ENCODE assay signal across 22 cellular contexts in the genomic region with DNA sequence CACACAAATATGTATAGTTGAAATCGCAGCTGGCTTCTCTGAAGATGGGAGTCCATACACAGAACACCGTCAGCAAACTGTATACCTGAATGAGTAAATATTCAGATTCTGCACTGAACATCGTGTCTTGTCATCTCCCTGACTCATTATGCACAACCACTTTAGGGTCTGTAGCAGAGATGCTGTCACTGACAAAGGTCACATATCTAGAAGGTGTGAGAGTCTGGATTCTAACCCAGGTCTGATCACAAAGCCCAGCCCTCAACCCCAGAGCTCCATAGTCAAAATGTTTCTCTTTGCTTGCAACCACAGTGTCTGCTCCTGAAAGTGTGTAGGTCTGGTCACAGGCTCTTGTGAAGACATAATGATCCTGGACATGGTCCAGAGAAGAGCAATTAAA.
DNase-seq lines count a peak whose midpoint lies in the region; ATAC-seq, FAIRE-seq and TF ChIP-seq lines count a peak whose summit lies in the region.
"Had no signal": no experiment of that assay in that cellular context is flagged by ENCODE, and none has a peak within 500 bp of the region (broad histone marks: within the 10 kb centered on the region; RNA-seq: fewer than 3 reads in every experiment).

No MANE protein-coding gene starts in this region.

- POLR2A ChIA-PET in activated CD4-positive, alpha-beta T cell treated with anti-CD3 and anti-CD28 coated beads, Interleukin-2, amount 10 ng/mL, durations not matched to agents 7 days and 5 days (lab: Charles Lee), result no interaction called here

- no peaks in the 10 kb centered on the region for H3K9me3 ChIP-seq in thyroid gland
- H3K9me3 ChIP-seq: BLaER1, Caco-2, SJCRH30 had no signal

- peaks cover 75 to 78% of the 10 kb centered on the region in 2 donors for H3K4me1 ChIP-seq in thyroid gland

- no peak overlapping the region for H3K4me3 ChIP-seq in thyroid gland (replicated peaks in 1 of 3)
- H3K4me3 ChIP-seq: BLaER1, SJCRH30 had no signal

- H3K9me3 Mint-ChIP-seq in activated CD4-positive, alpha-beta T cell treated with anti-CD3 and anti-CD28 coated beads, Interleukin-2, amount 10 ng/mL, durations not matched to agents 7 days and 5 days, result peaks cover 2% of the 10 kb centered on the region
- no peaks in the 10 kb centered on the region for H3K9me3 Mint-ChIP-seq in activated naive CD8-positive, alpha-beta T cell treated with anti-CD3 and anti-CD28 coated beads, Interleukin-2, amount 50 U/mL, for 24 hours
- no peaks in the 10 kb centered on the region for H3K9me3 Mint-ChIP-seq in activated naive CD8-positive, alpha-beta T cell treated with anti-CD3 and anti-CD28 coated beads for 36 hours
- H3K9me3 Mint-ChIP-seq: CD4-positive, alpha-beta T cell had no signal

- no peak overlapping the region for H3K4me3 Mint-ChIP-seq in activated CD4-positive, alpha-beta T cell treated with anti-CD3 and anti-CD28 coated beads, Interleukin-2, amount 10 ng/mL, durations not matched to agents 7 days and 5 days
- no peak overlapping the region for H3K4me3 Mint-ChIP-seq in activated naive CD8-positive, alpha-beta T cell treated with anti-CD3 and anti-CD28 coated beads, Interleukin-2, amount 50 U/mL, for 24 hours
- H3K4me3 Mint-ChIP-seq in activated naive CD8-positive, alpha-beta T cell treated with anti-CD3 and anti-CD28 coated beads for 36 hours, result no peak overlapping the region
- H3K4me3 Mint-ChIP-seq: CD4-positive, alpha-beta T cell had no signal

- intact Hi-C loops in thyroid gland (cut with DNase I), result no loop called here

- DNase-seq in NCI-H1105 treated with DMSO at 0.1 percent for 48 hours (lab: John Stamatoyannopoulos, UW), result peak; percentile 7
- DNase-seq in NCI-H1105 (lab: John Stamatoyannopoulos, UW), result no peak
- peak; percentile 22 for DNase-seq in activated CD4-positive, alpha-beta T cell treated with anti-CD3 and anti-CD28 coated beads for 48 hours
- DNase-seq in activated CD4-positive, alpha-beta T cell treated with anti-CD3 and anti-CD28 coated beads, Interleukin-2, amount 10 ng/mL, durations not matched to agents 7 days and 5 days, result no peak
- DNase-seq in activated naive CD8-positive, alpha-beta T cell treated with anti-CD3 and anti-CD28 coated beads, Interleukin-2, amount 50 U/mL, for 24 hours, result no peak
- no peak for DNase-seq in activated naive CD8-positive, alpha-beta T cell treated with anti-CD3 and anti-CD28 coated beads for 36 hours
- no peak for DNase-seq in thyroid gland
- no peak for DNase-seq in frontal cortex (ENCODE audit: low spot score in 2 of 2)
- DNase-seq: ACHN; Caco-2; CD4-positive, alpha-beta T cell; DMS 273 treated with DMSO at 0.1 percent for 48 hours; IMR-90; NCI-H1092 treated with DMSO at 0.1 percent for 48 hours; NCI-H187; NCI-H510A; OCI-M1; SJCRH30 had no signal

- peaks cover 15% of the 10 kb centered on the region for H3K27me3 Mint-ChIP-seq in activated CD4-positive, alpha-beta T cell treated with anti-CD3 and anti-CD28 coated beads, Interleukin-2, amount 10 ng/mL, durations not matched to agents 7 days and 5 days
- H3K27me3 Mint-ChIP-seq in activated naive CD8-positive, alpha-beta T cell treated with anti-CD3 and anti-CD28 coated beads, Interleukin-2, amount 50 U/mL, for 24 hours, result peaks cover 2% of the 10 kb centered on the region
- H3K27me3 Mint-ChIP-seq in activated naive CD8-positive, alpha-beta T cell treated with anti-CD3 and anti-CD28 coated beads for 36 hours, result no peaks in the 10 kb centered on the region

- TF ChIP-seq POLR2A in thyroid gland (IDR thresholded peaks at IDR 0.05), result no peak

- FAIRE-seq in frontal cortex (lab: Jason Lieb, UNC), result no peak
- FAIRE-seq: RCC 7860 had no signal

- H3K4me1 Mint-ChIP-seq in activated CD4-positive, alpha-beta T cell treated with anti-CD3 and anti-CD28 coated beads, Interleukin-2, amount 10 ng/mL, durations not matched to agents 7 days and 5 days, result peaks cover 30% of the 10 kb centered on the region
- peaks cover 26% of the 10 kb centered on the region for H3K4me1 Mint-ChIP-seq in activated naive CD8-positive, alpha-beta T cell treated with anti-CD3 and anti-CD28 coated beads, Interleukin-2, amount 50 U/mL, for 24 hours
- peaks cover 13% of the 10 kb centered on the region for H3K4me1 Mint-ChIP-seq in activated naive CD8-positive, alpha-beta T cell treated with anti-CD3 and anti-CD28 coated beads for 36 hours

- H3K27ac ChIP-seq in thyroid gland, result peak overlapping the region; percentile 54 to 88 (median 87)
- H3K27ac ChIP-seq: 22Rv1, BLaER1, KMS-11, SJCRH30 had no signal

- H3K27me3 ChIP-seq in thyroid gland, result no peaks in the 10 kb centered on the region
- H3K27me3 ChIP-seq: BLaER1, SJCRH30 had no signal

- H3K36me3 Mint-ChIP-seq in activated CD4-positive, alpha-beta T cell treated with anti-CD3 and anti-CD28 coated beads, Interleukin-2, amount 10 ng/mL, durations not matched to agents 7 days and 5 days (ENCODE audit: low read depth), result no peaks in the 10 kb centered on the region
- no peaks in the 10 kb centered on the region for H3K36me3 Mint-ChIP-seq in activated naive CD8-positive, alpha-beta T cell treated with anti-CD3 and anti-CD28 coated beads, Interleukin-2, amount 50 U/mL, for 24 hours (ENCODE audit: low read depth)
- no peaks in the 10 kb centered on the region for H3K36me3 Mint-ChIP-seq in activated naive CD8-positive, alpha-beta T cell treated with anti-CD3 and anti-CD28 coated beads for 36 hours

- TF ChIP-seq CTCF in thyroid gland (IDR thresholded peaks at IDR 0.05), result no peak

- ATAC-seq in activated naive CD8-positive, alpha-beta T cell treated with anti-CD3 and anti-CD28 coated beads, Interleukin-2, amount 50 U/mL, for 24 hours, result peak; percentile 70

- CTCF ChIA-PET in activated CD4-positive, alpha-beta T cell treated with anti-CD3 and anti-CD28 coated beads, Interleukin-2, amount 10 ng/mL, durations not matched to agents 7 days and 5 days (lab: Charles Lee), result interaction anchor here (1.3 kb wide), 1 partner anchor 219 kb away, joined by 3 read pairs; no protein-coding TSS in a partner anchor

- no peaks in the 10 kb centered on the region for H3K36me3 ChIP-seq in thyroid gland
- H3K36me3 ChIP-seq: BLaER1, SJCRH30 had no signal

- WGBS in thyroid gland, 2 donors, result 84 to 88% methylated on average over 3 of the region's 3 CpGs

- H3K27ac Mint-ChIP-seq in activated CD4-positive, alpha-beta T cell treated with anti-CD3 and anti-CD28 coated beads, Interleukin-2, amount 10 ng/mL, durations not matched to agents 7 days and 5 days, result no peak overlapping the region
- H3K27ac Mint-ChIP-seq in activated naive CD8-positive, alpha-beta T cell treated with anti-CD3 and anti-CD28 coated beads, Interleukin-2, amount 50 U/mL, for 24 hours, result no peak overlapping the region
- H3K27ac Mint-ChIP-seq in activated naive CD8-positive, alpha-beta T cell treated with anti-CD3 and anti-CD28 coated beads for 36 hours, result no peak overlapping the region
- H3K27ac Mint-ChIP-seq: CD4-positive, alpha-beta T cell had no signal

Comparison
In these comparisons a context has a peak if more than half of its experiments do, and no peak if none do; other contexts are left out.
1. DNase-seq: peak in NCI-H1105 treated with DMSO at 0.1 percent for 48 hours (single experiment) and activated CD4-positive, alpha-beta T cell treated with anti-CD3 and anti-CD28 coated beads for 48 hours (single experiment); none in NCI-H1105 (single experiment), activated CD4-positive, alpha-beta T cell treated with anti-CD3 and anti-CD28 coated beads, Interleukin-2, amount 10 ng/mL, durations not matched to agents 7 days and 5 days (single experiment), activated naive CD8-positive, alpha-beta T cell treated with anti-CD3 and anti-CD28 coated beads, Interleukin-2, amount 50 U/mL, for 24 hours (single experiment), activated naive CD8-positive, alpha-beta T cell treated with anti-CD3 and anti-CD28 coated beads for 36 hours (single experiment), thyroid gland (0 of 2) and frontal cortex (0 of 2).